Comparison of ENCODE assay signal across 16 cellular contexts in the genomic region with DNA sequence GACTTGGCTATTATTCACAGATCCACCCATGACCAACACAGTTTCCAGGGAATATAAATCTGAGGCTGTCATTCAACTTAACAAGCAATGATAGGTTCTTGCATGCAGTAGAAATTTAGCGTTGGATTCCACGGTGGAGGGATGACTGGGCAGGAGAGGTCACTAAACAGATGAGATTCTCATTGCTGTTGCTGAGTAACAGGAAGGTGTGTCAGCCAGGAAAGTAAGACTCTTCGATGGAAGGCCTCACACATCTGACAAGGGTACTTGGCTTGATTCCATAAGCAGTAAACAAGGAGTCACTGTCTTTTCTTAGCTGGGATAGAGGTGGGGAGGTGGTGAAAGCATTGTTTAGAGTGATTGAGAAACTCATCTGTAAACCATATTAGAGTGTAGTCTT.
"Had no signal": no experiment of that assay in that cellular context is flagged by ENCODE, and none has a peak within 500 bp of the region (broad histone marks: within the 10 kb centered on the region; RNA-seq: fewer than 3 reads in every experiment).

No MANE protein-coding gene starts in this region.

- DNase-seq: activated CD4-positive, alpha-beta T cell treated with anti-CD3 and anti-CD28 coated beads, Interleukin-2, amount 50 U/mL, for 4 hours; activated gamma-delta T cell treated with Interleukin-2 at 50 U/mL for 16 hours; amniotic stem cell; colonic mucosa; endodermal cell; erythroblast; gastrocnemius medialis; immature natural killer cell; lower lobe of right lung; pancreas; stimulated activated CD4-positive, alpha-beta T cell treated with anti-CD3 and anti-CD28 coated beads, Interleukin-2, amount 100 ng/mL, for 24 hours; stimulated activated naive CD8-positive, alpha-beta T cell treated with anti-CD3 and anti-CD28 coated beads, Interleukin-15, Interleukin-2, amounts not matched to agents 100 U/mL and 50 U/mL, for 24 hours; substantia nigra; tibial artery had no signal

- H3K27me3 ChIP-seq: colonic mucosa, gastrocnemius medialis, neutrophil, pancreas, tibial artery had no signal

- H3K36me3 ChIP-seq: colonic mucosa, gastrocnemius medialis, lower lobe of right lung, neutrophil, pancreas, tibial artery had no signal

- H3K27ac ChIP-seq: colonic mucosa, gastrocnemius medialis, lower lobe of right lung, neutrophil, pancreas, tibial artery had no signal

- H3K9me3 ChIP-seq: colonic mucosa, gastrocnemius medialis, lower lobe of right lung, neutrophil, pancreas, tibial artery had no signal

- H3K4me1 ChIP-seq: colonic mucosa, gastrocnemius medialis, lower lobe of right lung, pancreas, tibial artery had no signal

- H3K4me3 ChIP-seq: colonic mucosa, gastrocnemius medialis, lower lobe of right lung, pancreas, tibial artery had no signal

- ATAC-seq: gastrocnemius medialis; lower lobe of right lung; natural killer cell treated with Interleukin-12 subunit alpha and Interleukin-12 subunit beta and Interleukin-15 and Interleukin-18, amount 100 ng/mL, for 72 hours; pancreas; stimulated activated naive CD8-positive, alpha-beta T cell treated with anti-CD3 and anti-CD28 coated beads, Interleukin-15, Interleukin-2, amounts not matched to agents 100 U/mL and 50 U/mL, for 24 hours had no signal
